Comparison of ENCODE assay signal across 8 cellular contexts in genomic region chr2:176106636-176107539, GRCh38. TPM values are rescaled to one million over a fixed set of nuclear protein-coding genes. Genes with fewer than 3 reads are reported as not detected.
DNase-seq lines count a peak whose midpoint lies in the region; ATAC-seq and TF ChIP-seq lines count a peak whose summit lies in the region.

TSS of gene HOXD11 (plus strand) at chr2:176107280. CDS start at chr2:176107356, 76 bp downstream.

- intact Hi-C loops in A673 (cut with micrococcal nuclease; ENCODE audit: unreplicated experiment): no loop called here

- no peaks in the 10 kb centered on the region for H3K9me3 Mint-ChIP-seq in HFFc6

- H3K27me3 ChIP-seq in A673 (replicated peaks; ENCODE audit: insufficient read depth, low read depth, low read length, poor library complexity): no peaks in the 10 kb centered on the region
- no peaks in the 10 kb centered on the region for H3K27me3 ChIP-seq in RWPE2 (ENCODE audit: insufficient read depth, poor library complexity, severe bottlenecking)
- H3K27me3 ChIP-seq in skeletal muscle satellite cell (ENCODE audit: control insufficient read depth, insufficient read depth, low read length): peaks cover 92% of the 10 kb centered on the region

- peak within 1 kb of the TSS; percentile 94 for H3K27ac ChIP-seq in A673 (ENCODE audit: low read depth, low read length, poor library complexity, severe bottlenecking)
- H3K27ac ChIP-seq in RWPE2 (ENCODE audit: poor library complexity, severe bottlenecking): peak within 1 kb of the TSS; percentile 95

- peak within 1 kb of the TSS; percentile 77 for H3K27ac Mint-ChIP-seq in HFFc6

- peak within 1 kb of the TSS; percentile 56 for H3K4me2 ChIP-seq in skeletal muscle satellite cell (ENCODE audit: low read length)

- H3K9me3 ChIP-seq in A673 (ENCODE audit: low read depth, low read length, poor library complexity, severe bottlenecking): no peaks in the 10 kb centered on the region
- no peaks in the 10 kb centered on the region for H3K9me3 ChIP-seq in RWPE2 (ENCODE audit: severe bottlenecking)
- no peaks in the 10 kb centered on the region for H3K9me3 ChIP-seq in skeletal muscle satellite cell (replicated peaks; ENCODE audit: low read length)

- H3K27me3 Mint-ChIP-seq in HFFc6 (ENCODE audit: insufficient read depth): peaks cover 11% of the 10 kb centered on the region

- DNase-seq in A673 (ENCODE audit: low spot score): peak; percentile 94
- peak; percentile 43 for DNase-seq in HFFc6
- peak; percentile 94 for DNase-seq in RWPE2 (ENCODE audit: low spot score)
- DNase-seq in fibroblast of the aortic adventitia (ENCODE audit: low read depth): peak; percentile 28
- no peak for DNase-seq in LoVo (ENCODE audit: low spot score)

- no peak within 1 kb of the TSS for H3K9ac ChIP-seq in skeletal muscle satellite cell (ENCODE audit: low read depth, low read length)

- H3K4me3 ChIP-seq in A673 (ENCODE audit: low read depth, low read length, poor library complexity, severe bottlenecking): peak within 1 kb of the TSS; percentile 73
- H3K4me3 ChIP-seq in RWPE2 (ENCODE audit: severe bottlenecking): peak within 1 kb of the TSS; percentile 56
- H3K4me3 ChIP-seq in fibroblast of the aortic adventitia (ENCODE audit: low read depth, low read length): no peak within 1 kb of the TSS
- H3K4me3 ChIP-seq in skeletal muscle satellite cell (ENCODE audit: low read length): peak within 1 kb of the TSS; percentile 53

- peaks cover 40% of the 10 kb centered on the region for H3K4me1 Mint-ChIP-seq in HFFc6 (ENCODE audit: low read depth)

- BruUV-seq in A673 (replicated peaks; lab: Mats Ljungman, UMichigan): no TSS peak

- POLR2A ChIA-PET in A673 (lab: Charles Lee; ENCODE audit: low non-redundant PET): interaction anchor here (0.6 to 0.9 kb wide), 3 partner anchors 9 to 703 kb away, joined by 3 to 5 read pairs (median 4); no protein-coding TSS in a partner anchor

- TF ChIP-seq CTCF in A673 (conservative IDR thresholded peaks at IDR 0.05; ENCODE audit: low read depth, low read length): no peak
- TF ChIP-seq CTCF in HFFc6 (IDR thresholded peaks at IDR 0.05): no peak; the same call in 1 of the 2 replicates
- TF ChIP-seq CTCF in RWPE2 (IDR thresholded peaks at IDR 0.05; ENCODE audit: poor library complexity, severe bottlenecking): no peak
- no peak for TF ChIP-seq CTCF in fibroblast of the aortic adventitia (IDR thresholded peaks at IDR 0.05; ENCODE audit: insufficient read depth, low read length)

- H3K36me3 ChIP-seq in A673 (ENCODE audit: insufficient read depth, low read length, poor library complexity, severe bottlenecking) (peaks cover 30% of the 10 kb centered on the region), RWPE2 (ENCODE audit: low read depth) (peaks cover 25% of the 10 kb centered on the region), skeletal muscle satellite cell (ENCODE audit: insufficient read depth, low read length) (no peaks in the 10 kb centered on the region)

- H3K4me1 ChIP-seq in A673 (ENCODE audit: insufficient read depth, low read length, poor library complexity, severe bottlenecking) (peaks cover 17% of the 10 kb centered on the region), RWPE2 (ENCODE audit: insufficient read depth, poor library complexity, severe bottlenecking) (no peaks in the 10 kb centered on the region), skeletal muscle satellite cell (ENCODE audit: control insufficient read depth, insufficient read depth, low read length) (peaks cover 18% of the 10 kb centered on the region)

- H3K36me3 Mint-ChIP-seq in HFFc6 (ENCODE audit: low read depth): peaks cover 6% of the 10 kb centered on the region

- ATAC-seq in RWPE2 (ENCODE audit: low read depth): peak; percentile 57
- no peak for ATAC-seq in GM21723 (IDR thresholded peaks at IDR 0.05; ENCODE audit: unreplicated experiment)
- ATAC-seq in GM19023 (IDR thresholded peaks at IDR 0.05; ENCODE audit: unreplicated experiment): no peak

- H3K4me3 Mint-ChIP-seq in HFFc6: peak within 1 kb of the TSS; percentile 88

- CTCF ChIA-PET in A673 (lab: Charles Lee): interaction anchor here (0.7 kb wide), 1 partner anchor 20 kb away, joined by 3 read pairs; no protein-coding TSS in a partner anchor

RNA-seq across cellular contexts. Expression of gene HOXD11, which starts in this region (rescaled TPM):
- total RNA-seq in A673 (2021) (107 and 123 TPM in 2 replicates), fibroblast of the aortic adventitia (ENCODE audit: low replicate concordance) (not detected in 2 replicates)
- 10 to 100 TPM in 1 of 6 experiments, 1 to 10 TPM in 5; 6.0 to 10.2 (median 7.6) TPM for total RNA-seq in HFFc6 (2021; fragmentation: NEBNext Ultra II Directional; extraction: Animal tissue kit (Norgen Biotek cat#: 25700))
- not detected in 2 replicates for total RNA-seq in skeletal muscle satellite cell (2012; rRNA removed)

Comparison
In these comparisons a context has a peak if more than half of its experiments do, and no peak if none do; other contexts are left out.
1. Peak in DNase-seq in fibroblast of the aortic adventitia; RNA of the gene not detected or under 1 TPM.